In genomic region chr17:75515229-75515522, GRCh38 we compare ENCODE assay signal across 8 cellular contexts. TPM values are rescaled to one million over a fixed set of nuclear protein-coding genes. Genes with fewer than 3 reads are reported as not detected.
A peak's percentile ranks its signal among the peaks of the same experiment; 100 is the strongest.
DNase-seq lines count a peak whose midpoint lies in the region; ATAC-seq and TF ChIP-seq lines count a peak whose summit lies in the region.

No MANE protein-coding gene starts in this region.

- peaks cover 32% of the 10 kb centered on the region for H3K79me2 ChIP-seq in PC-9 (ENCODE audit: low read depth)

- H3K4me3 ChIP-seq in GM12865 (ENCODE audit: low read depth, low read length) (peak overlapping the region; percentile 90; the same call in 1 of the 2 replicates), PC-9 (peak overlapping the region; percentile 89), esophagus squamous epithelium (peak overlapping the region; percentile 73 to 98 (median 92)), retinal pigment epithelial cell (ENCODE audit: low read length) (peak overlapping the region; percentile 71)

- H4K20me1 ChIP-seq in PC-9 (ENCODE audit: insufficient read depth): peaks cover 20% of the 10 kb centered on the region

- ATAC-seq in HG02759 (IDR thresholded peaks at IDR 0.05; ENCODE audit: unreplicated experiment): no peak
- no peak for ATAC-seq in GM19324 (IDR thresholded peaks at IDR 0.05; ENCODE audit: low FRiP score, unreplicated experiment)

- CTCF ChIA-PET in PC-9 (lab: Charles Lee): no interaction called here

- intact Hi-C loops in PC-9 (cut with micrococcal nuclease; ENCODE audit: unreplicated experiment) (loop anchor here (5.0 to 10.0 kb wide), 3 partner anchors 87 to 250 kb away; partner anchors contain the start of genes GGA3 and MRPS7), esophagus squamous epithelium (cut with DNase I) (loop anchor here (5.0 kb wide), 2 partner anchors 72 to 88 kb away; partner anchors contain the start of gene MYO15B)

- no TSS peak for BruUV-seq in PC-9 (replicated peaks; lab: Mats Ljungman, UMichigan)

- peak overlapping the region; percentile 96 for H2AFZ ChIP-seq in PC-9

- peak in 2 of 4 donors; percentile 28 to 50 for TF ChIP-seq POLR2A in esophagus squamous epithelium (IDR thresholded peaks at IDR 0.05)

- H3F3A ChIP-seq in PC-9 (ENCODE audit: insufficient read depth, low read depth): peaks cover 33% of the 10 kb centered on the region; the same call in 1 of the 2 replicates

- no peaks in the 10 kb centered on the region for H3K9me2 ChIP-seq in PC-9 (ENCODE audit: insufficient read depth)

- POLR2A ChIA-PET in PC-9 (lab: Charles Lee; ENCODE audit: unreplicated experiment): no interaction called here

- TF ChIP-seq CTCF in GM12865 (IDR thresholded peaks at IDR 0.05; ENCODE audit: insufficient read depth, low read depth, low read length, missing control alignments): no peak
- no peak for TF ChIP-seq CTCF in PC-9 (conservative IDR thresholded peaks at IDR 0.05)
- no peak for TF ChIP-seq CTCF in esophagus squamous epithelium (IDR thresholded peaks at IDR 0.05)
- TF ChIP-seq CTCF in retinal pigment epithelial cell (conservative IDR thresholded peaks at IDR 0.05; ENCODE audit: low read depth, low read length): no peak

- H3K9me3 ChIP-seq in PC-9 (ENCODE audit: insufficient read depth, low read depth): no peaks in the 10 kb centered on the region
- H3K9me3 ChIP-seq in esophagus squamous epithelium: no peaks in the 10 kb centered on the region

- WGBS in esophagus squamous epithelium, 2 donors: no CpG with 5 or more reads among the region's 29 CpGs

- H3K36me3 ChIP-seq in PC-9 (ENCODE audit: low read depth): 0 out of 2 replicates have a peak, but pooled peaks cover 9% of the 10 kb centered on the region
- H3K36me3 ChIP-seq in esophagus squamous epithelium: peaks cover 0 to 18% (median 0%) of the 10 kb centered on the region in 3 donors

- H3K4me1 ChIP-seq in PC-9 (replicated peaks; ENCODE audit: insufficient read depth) (peaks cover 46% of the 10 kb centered on the region), esophagus squamous epithelium (peaks cover 39 to 85% (median 49%) of the 10 kb centered on the region in 3 donors)

- no peak for DNase-seq in GM12865 (ENCODE audit: low read depth)
- DNase-seq in PC-9: no peak
- DNase-seq in esophagus squamous epithelium (lab: John Stamatoyannopoulos, UW): no peak
- DNase-seq in retinal pigment epithelial cell (ENCODE audit: low read depth): no peak
- DNase-seq in T-helper 9 cell: no peak
- DNase-seq in NCI-H1436 treated with DMSO at 0.1 percent for 48 hours (lab: John Stamatoyannopoulos, UW): no peak

- H3K4me2 ChIP-seq in PC-9: peak overlapping the region; percentile 91

- no peaks in the 10 kb centered on the region for H3K27me3 ChIP-seq in PC-9 (ENCODE audit: insufficient read depth, low read depth)
- H3K27me3 ChIP-seq in esophagus squamous epithelium: no peaks in the 10 kb centered on the region

- H3K27ac ChIP-seq in PC-9 (no peak overlapping the region), esophagus squamous epithelium (peak overlapping the region; percentile 90 to 95 (median 92))

RNA-seq across cellular contexts. Expression of gene CASKIN2, which starts 0.2 kb away (rescaled TPM):
- 24.4 and 25.4 TPM in 2 replicates for total RNA-seq in PC-9 (2021)
- 10 to 100 TPM in 3 of 4 donors, 1 to 10 TPM in 1; 9.5 to 12.2 (median 10.4) TPM for total RNA-seq in esophagus squamous epithelium

RNA-seq across cellular contexts. Expression of gene TSEN54, which starts 1.2 kb away (rescaled TPM):
- total RNA-seq in PC-9 (2021) (42.6 and 45.1 TPM in 2 replicates), esophagus squamous epithelium (10 to 100 TPM; 18.3 to 33.2 (median 23.1) TPM)

RNA-seq across cellular contexts. Expression of gene LLGL2, which starts 10.3 kb away (rescaled TPM):
- total RNA-seq in PC-9 (2021): 138 and 156 TPM in 2 replicates
- total RNA-seq in esophagus squamous epithelium: 100 to 1,000 TPM in 1 of 4 donors, 10 to 100 TPM in 3; 40.0 to 101 (median 67.3) TPM

RNA-seq across cellular contexts. Expression of gene TMEM94, which starts 58.7 kb away (rescaled TPM):
- 78.9 and 95.7 TPM in 2 replicates for total RNA-seq in PC-9 (2021)
- total RNA-seq in esophagus squamous epithelium: 10 to 100 TPM; 19.3 to 56.5 (median 28.3) TPM
